8 cellular contexts compared by ENCODE assay signal in genomic region chr17:63841350-63842172, GRCh38. TPM values are rescaled to one million over a fixed set of nuclear protein-coding genes. Genes with fewer than 3 reads are reported as not detected.
DNase-seq lines count a peak whose midpoint lies in the region; ATAC-seq, FAIRE-seq and TF ChIP-seq lines count a peak whose summit lies in the region.

No MANE protein-coding gene starts in this region.

- H3K4me3 ChIP-seq in NB4 (ENCODE audit: low read depth, low read length) (peak overlapping the region; percentile 90), astrocyte (ENCODE audit: insufficient read depth, low read depth, low read length) (peak overlapping the region; percentile 88), psoas muscle (peak overlapping the region; percentile 83)

- peaks cover 7% of the 10 kb centered on the region for H3K4me1 Mint-ChIP-seq in astrocyte (ENCODE audit: low read depth, unreplicated experiment)

- 1 to 2% (median 2%) methylated on average over 24 to 26 of the region's 26 CpGs for WGBS in psoas muscle, 3 donors

- peak in 2 of 4 donors; percentile 8 to 9 for ATAC-seq in psoas muscle
- no peak for ATAC-seq in GM18873 (IDR thresholded peaks at IDR 0.05; ENCODE audit: low FRiP score, unreplicated experiment)

- peaks cover 53% of the 10 kb centered on the region for H4K20me1 ChIP-seq in astrocyte (ENCODE audit: insufficient read depth, low read length)

- TF ChIP-seq POLR2A in NB4 (IDR thresholded peaks at IDR 0.05; ENCODE audit: extremely low read depth, insufficient read length) = no peak

- no peaks in the 10 kb centered on the region for H3K9me3 Mint-ChIP-seq in astrocyte (ENCODE audit: unreplicated experiment)

- peak overlapping the region; percentile 92 for H3K9ac ChIP-seq in astrocyte (ENCODE audit: low read length)

- no peaks in the 10 kb centered on the region for H3K36me3 Mint-ChIP-seq in astrocyte (ENCODE audit: low read depth, unreplicated experiment)

- H3K27ac Mint-ChIP-seq in astrocyte (ENCODE audit: unreplicated experiment) = peak overlapping the region; percentile 89

- peak overlapping the region; percentile 60 for H3K27ac ChIP-seq in astrocyte (ENCODE audit: low read depth, low read length)
- peak overlapping the region; percentile 80 for H3K27ac ChIP-seq in psoas muscle

- DNase-seq in DMS79 treated with DMSO at 0.1 percent for 48 hours (lab: John Stamatoyannopoulos, UW) = peak; percentile 19
- no peak for DNase-seq in DMS79 (lab: John Stamatoyannopoulos, UW)
- peak; percentile 48 for DNase-seq in NB4 (ENCODE audit: low read depth)
- peak; percentile 18 for DNase-seq in astrocyte (ENCODE audit: low read depth)
- peak in 36 of 51 donors; percentile 19 to 75 (median 44) for DNase-seq in hypothalamus (lab: John Stamatoyannopoulos, UW)
- peak; percentile 58 to 81 for DNase-seq in psoas muscle
- no peak for DNase-seq in iPS-NIHi7 (ENCODE audit: extremely low spot score)

- intact Hi-C loops in psoas muscle (cut with DNase I) = no loop called here

- H3K4me3 Mint-ChIP-seq in astrocyte (ENCODE audit: unreplicated experiment) = peak overlapping the region; percentile 94

- peaks cover 55% of the 10 kb centered on the region for H3K79me2 ChIP-seq in astrocyte (ENCODE audit: insufficient read depth, low read length)

- H3K36me3 ChIP-seq in astrocyte (ENCODE audit: insufficient read depth, low read length) = no peaks in the 10 kb centered on the region
- peaks cover 2 to 7% of the 10 kb centered on the region in 2 donors for H3K36me3 ChIP-seq in psoas muscle (ENCODE audit: insufficient read depth in 1 of 2, low read depth in 1 of 2)

- H3K9me3 ChIP-seq in astrocyte (ENCODE audit: insufficient read depth, low read depth, low read length) (no peaks in the 10 kb centered on the region), psoas muscle (no peaks in the 10 kb centered on the region)

- peak overlapping the region; percentile 100 for H3K4me2 ChIP-seq in astrocyte (ENCODE audit: low read length)

- peak overlapping the region; percentile 70 for H2AFZ ChIP-seq in astrocyte (ENCODE audit: low read depth, low read length)

- TF ChIP-seq CTCF in NB4 (IDR thresholded peaks at IDR 0.05; ENCODE audit: low read depth, low read length) (no peak), astrocyte (IDR thresholded peaks at IDR 0.05; ENCODE audit: insufficient read depth, low read depth, low read length) (no peak), psoas muscle (IDR thresholded peaks at IDR 0.05) (no peak)

- no peaks in the 10 kb centered on the region for H3K27me3 ChIP-seq in astrocyte (ENCODE audit: insufficient read depth, low read length)
- no peaks in the 10 kb centered on the region for H3K27me3 ChIP-seq in psoas muscle (ENCODE audit: insufficient read depth in 3 of 3, low read length in 2 of 3)

- H3K27me3 Mint-ChIP-seq in astrocyte (ENCODE audit: low read depth, unreplicated experiment) = no peaks in the 10 kb centered on the region

- peaks cover 14% of the 10 kb centered on the region for H3K4me1 ChIP-seq in astrocyte (ENCODE audit: insufficient read depth, low read length)
- peaks cover 54% of the 10 kb centered on the region for H3K4me1 ChIP-seq in psoas muscle

- no peak for FAIRE-seq in astrocyte (lab: Jason Lieb, UNC)

RNA-seq across cellular contexts. Expression of gene SMARCD2, which starts 0.9 kb away (rescaled TPM):
- 33.9 and 34.5 TPM in 2 replicates for total RNA-seq in astrocyte
- total RNA-seq in psoas muscle = 10 to 100 TPM in 3 of 4 donors, 1 to 10 TPM in 1; 9.4 to 26.9 (median 18.4) TPM
- 10 to 100 TPM; 12.1 to 15.4 (median 14.7) TPM for polyA plus RNA-seq in psoas muscle

RNA-seq across cellular contexts. Expression of gene FTSJ3, which starts 14.1 kb away (rescaled TPM):
- total RNA-seq in astrocyte (41.8 and 50.2 TPM in 2 replicates), psoas muscle (10 to 100 TPM; 20.1 to 26.2 (median 24.8) TPM)
- polyA plus RNA-seq in psoas muscle = 10 to 100 TPM; 14.4 to 41.9 (median 41.0) TPM

RNA-seq across cellular contexts. Expression of gene PSMC5, which starts 14.3 kb away (rescaled TPM):
- total RNA-seq in astrocyte (110 and 116 TPM in 2 replicates), psoas muscle (100 to 1,000 TPM; 147 to 224 (median 176) TPM)
- polyA plus RNA-seq in psoas muscle = 100 to 1,000 TPM; 269 to 380 (median 341) TPM

RNA-seq across cellular contexts. Expression of gene CSH2, which starts 31.9 kb away (rescaled TPM):
- 4.3 and 5.8 TPM in 2 replicates for total RNA-seq in astrocyte
- total RNA-seq in psoas muscle = not detected
- not detected for polyA plus RNA-seq in psoas muscle

RNA-seq across cellular contexts. Expression of gene GH2, which starts 40.2 kb away (rescaled TPM):
- total RNA-seq in astrocyte = not detected in 2 replicates
- not detected for total RNA-seq in psoas muscle
- not detected for polyA plus RNA-seq in psoas muscle

Comparison
In these comparisons a context has a peak if more than half of its experiments do, and no peak if none do; other contexts are left out.
1. DNase-seq: peak in DMS79 treated with DMSO at 0.1 percent for 48 hours (single experiment), NB4 (single experiment), astrocyte (single experiment), hypothalamus (36 of 51) and psoas muscle (2 of 2); none in DMS79 (single experiment) and iPS-NIHi7 (single experiment).
2. Peak in every context shown above with its lines, with median percentiles within 50 percentile points of each other: H3K4me3 ChIP-seq.